Comparison of ENCODE assay signal across 11 cellular contexts in the genomic region with DNA sequence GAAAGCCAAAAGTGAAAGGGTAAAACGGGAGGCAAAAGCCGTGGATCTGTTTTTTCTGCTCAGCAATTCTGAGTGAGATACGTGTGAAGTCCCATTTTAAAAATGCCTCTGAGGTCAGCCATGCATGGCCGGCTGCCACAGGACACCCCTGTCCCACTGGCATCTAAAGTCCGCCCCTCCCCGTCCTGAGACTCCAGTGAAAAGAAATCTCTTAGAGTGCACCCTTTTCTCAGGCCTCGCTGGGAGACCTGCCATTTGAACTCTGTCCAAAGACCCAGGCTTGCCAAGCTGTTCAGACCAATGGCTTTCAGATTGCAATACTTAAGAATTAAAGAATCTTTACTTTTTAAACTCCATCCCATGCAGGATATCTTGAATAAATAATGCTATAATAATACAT.
DNase-seq lines count a peak whose midpoint lies in the region; ATAC-seq and TF ChIP-seq lines count a peak whose summit lies in the region.
"Had no signal": no experiment of that assay in that cellular context is flagged by ENCODE, and none has a peak within 500 bp of the region (broad histone marks: within the 10 kb centered on the region; RNA-seq: fewer than 3 reads in every experiment).

No MANE protein-coding gene starts in this region.

- peaks cover 5% of the 10 kb centered on the region for H3K27me3 Mint-ChIP-seq in HFFc6 (ENCODE audit: insufficient read depth)

- no peak for ATAC-seq in lung (ENCODE audit: insufficient read depth, low FRiP score)
- ATAC-seq in HG03175 (IDR thresholded peaks at IDR 0.05; ENCODE audit: unreplicated experiment): no peak
- ATAC-seq in HG02798 (IDR thresholded peaks at IDR 0.05; ENCODE audit: poor library complexity, unreplicated experiment): no peak
- ATAC-seq: naive thymus-derived CD4-positive, alpha-beta T cell had no signal

- H2BK120ac ChIP-seq in trophoblast cell (ENCODE audit: insufficient read depth, low read length, poor library complexity): no peak overlapping the region

- H3K79me2 ChIP-seq in trophoblast cell (ENCODE audit: control insufficient read depth, insufficient read depth, low read length, poor library complexity): no peaks in the 10 kb centered on the region

- H4K12ac ChIP-seq in trophoblast cell (ENCODE audit: low read depth, low read length): no peak overlapping the region

- no peak overlapping the region for H3K4me3 ChIP-seq in lung
- H3K4me3 ChIP-seq in trophoblast cell (ENCODE audit: low read depth, low read length): no peak overlapping the region

- H3K9me3 ChIP-seq in lung (ENCODE audit: control insufficient read depth in 2 of 2, insufficient read depth in 1 of 2, low read length in 1 of 2) (no peaks in the 10 kb centered on the region), trophoblast cell (ENCODE audit: insufficient read depth, low read depth, low read length) (no peaks in the 10 kb centered on the region)

- peak overlapping the region; percentile 17; the same call in 1 of the 2 replicates for H3K4me3 Mint-ChIP-seq in HFFc6
- H3K4me3 Mint-ChIP-seq: naive thymus-derived CD4-positive, alpha-beta T cell had no signal

- H3K36me3 ChIP-seq in lung (ENCODE audit: control insufficient read depth in 2 of 2, insufficient read depth in 2 of 2, low read length in 2 of 2) (no peaks in the 10 kb centered on the region), trophoblast cell (ENCODE audit: control insufficient read depth in 1 of 2, insufficient read depth in 2 of 2, low read length in 2 of 2) (no peaks in the 10 kb centered on the region)

- no peak overlapping the region for H3K23ac ChIP-seq in trophoblast cell (ENCODE audit: low read length)

- H4K91ac ChIP-seq in trophoblast cell (ENCODE audit: low read depth, low read length): no peak overlapping the region

- peaks cover 0 to 6% of the 10 kb centered on the region in 2 donors for H3K4me1 ChIP-seq in lung (ENCODE audit: control insufficient read depth in 2 of 2, insufficient read depth in 2 of 2, low read length in 2 of 2)
- no peaks in the 10 kb centered on the region for H3K4me1 ChIP-seq in trophoblast cell (ENCODE audit: control insufficient read depth in 1 of 2, insufficient read depth in 2 of 2, low read length in 2 of 2)

- H2AK5ac ChIP-seq in trophoblast cell (ENCODE audit: low read length): no peak overlapping the region

- H3K36me3 Mint-ChIP-seq in HFFc6 (ENCODE audit: low read depth): no peaks in the 10 kb centered on the region
- H3K36me3 Mint-ChIP-seq: naive thymus-derived CD4-positive, alpha-beta T cell had no signal

- H2AFZ ChIP-seq in trophoblast cell (ENCODE audit: insufficient read depth, low read length, poor library complexity): no peak overlapping the region

- no peak overlapping the region for H3K4ac ChIP-seq in trophoblast cell (ENCODE audit: low read depth, low read length)

- H3K79me1 ChIP-seq in trophoblast cell (ENCODE audit: low read length): no peaks in the 10 kb centered on the region

- TF ChIP-seq CTCF in HFFc6 (IDR thresholded peaks at IDR 0.05): no peak
- TF ChIP-seq CTCF in lung (IDR thresholded peaks at IDR 0.05; ENCODE audit: control extremely low read depth, extremely low read depth): no peak

- H2BK5ac ChIP-seq in trophoblast cell (ENCODE audit: low read depth, low read length, poor library complexity): no peak overlapping the region

- H3K27me3 ChIP-seq in lung (ENCODE audit: control insufficient read depth, insufficient read depth) (no peaks in the 10 kb centered on the region), trophoblast cell (ENCODE audit: insufficient read depth, low read length) (no peaks in the 10 kb centered on the region)

- DNase-seq in HFFc6 (no peak), cerebellum (ENCODE audit: low spot score) (peak; percentile 19), lung (ENCODE audit: low spot score) (peak; percentile 60), stromal cell of bone marrow (ENCODE audit: low read depth) (peak; percentile 31), SIG-M5 treated with dmso at 0.1 percent for 504 hours (lab: John Stamatoyannopoulos, UW; ENCODE audit: unreplicated experiment) (no peak), trophoblast cell (no peak)
- DNase-seq: naive thymus-derived CD4-positive, alpha-beta T cell; NCI-H510A treated with DMSO at 0.1 percent for 48 hours; SHP77 treated with DMSO at 0.1 percent for 48 hours had no signal

- H2BK12ac ChIP-seq in trophoblast cell (ENCODE audit: low read length): no peak overlapping the region

- H3K4me1 Mint-ChIP-seq in HFFc6 (ENCODE audit: low read depth): peaks cover 9% of the 10 kb centered on the region

- no peak overlapping the region for H3K27ac Mint-ChIP-seq in HFFc6
- H3K27ac Mint-ChIP-seq: naive thymus-derived CD4-positive, alpha-beta T cell had no signal

- H3K27ac ChIP-seq in lung (ENCODE audit: low read depth in 1 of 2, low read length in 1 of 2) (peak overlapping the region in 1 of 2 donors; percentile 47), trophoblast cell (ENCODE audit: low read depth, low read length) (no peak overlapping the region)

- no peak overlapping the region for H3K9ac ChIP-seq in trophoblast cell (ENCODE audit: low read length)

- no peaks in the 10 kb centered on the region for H3K9me3 Mint-ChIP-seq in HFFc6

- no peak overlapping the region for H3K14ac ChIP-seq in trophoblast cell (ENCODE audit: low read length)

- no peak overlapping the region for H3K4me2 ChIP-seq in trophoblast cell (ENCODE audit: low read length)

- no peak overlapping the region for H3K18ac ChIP-seq in trophoblast cell (ENCODE audit: low read length)

- no peak overlapping the region for H4K8ac ChIP-seq in trophoblast cell (ENCODE audit: low read depth, low read length)

- WGBS in lung, 2 donors: 47 to 70% methylated on average over 7 of the region's 7 CpGs
- WGBS in trophoblast cell (ENCODE audit: extremely low coverage, insufficient coverage, insufficient read length): no CpG with 5 or more reads among the region's 7 CpGs

Comparison
In these comparisons a context has a peak if more than half of its experiments do, and no peak if none do; other contexts are left out.
1. DNase-seq: peak in cerebellum (single experiment), lung (single experiment) and stromal cell of bone marrow (single experiment); none in HFFc6 (single experiment), SIG-M5 treated with dmso at 0.1 percent for 504 hours (single experiment) and trophoblast cell (0 of 2).